ENCODE assay signal across 9 cellular contexts in genomic region chrX:153381684-153382532, GRCh38. TPM values are rescaled to one million over a fixed set of nuclear protein-coding genes. Genes with fewer than 3 reads are reported as not detected.
DNase-seq lines count a peak whose midpoint lies in the region; ATAC-seq and TF ChIP-seq lines count a peak whose summit lies in the region.
"Had no signal": no experiment of that assay in that cellular context is flagged by ENCODE, and none has a peak within 500 bp of the region (broad histone marks: within the 10 kb centered on the region; RNA-seq: fewer than 3 reads in every experiment).

No MANE protein-coding gene starts in this region.

- H3K9me3 ChIP-seq in body of pancreas = no peaks in the 10 kb centered on the region
- H3K9me3 ChIP-seq: tibial nerve had no signal

- intact Hi-C loops in CD14-positive monocyte (cut with micrococcal nuclease) (no loop called here), body of pancreas (cut with DNase I) (no loop called here)

- DNase-seq in CD14-positive monocyte (ENCODE audit: low spot score) (no peak), H7 (peak; percentile 46), NCI-H69 (lab: John Stamatoyannopoulos, UW) (peak; percentile 73), body of pancreas (peak; percentile 63 to 82 (median 70)), lung microvascular endothelial cell (ENCODE audit: low read depth in 2 of 2) (peak; percentile 63 to 68), NCI-H510A treated with DMSO at 0.1 percent for 48 hours (lab: John Stamatoyannopoulos, UW) (no peak)

- no peaks in the 10 kb centered on the region for H3K36me3 Mint-ChIP-seq in CD14-positive monocyte

- H3K4me3 ChIP-seq in H7 (ENCODE audit: insufficient read depth, low read depth, low read length) (no peak overlapping the region), body of pancreas (no peak overlapping the region)
- H3K4me3 ChIP-seq: tibial nerve had no signal

- H3K27ac ChIP-seq in body of pancreas = peak overlapping the region; percentile 23 to 90 (median 74)

- WGBS in body of pancreas, 2 donors = 9 to 27% methylated on average over 3 to 12 of the region's 12 CpGs

- no peaks in the 10 kb centered on the region for H3K36me3 ChIP-seq in H7 (replicated peaks; ENCODE audit: control insufficient read depth, insufficient read depth, low read length)
- H3K36me3 ChIP-seq in body of pancreas (replicated peaks in 1 of 2; ENCODE audit: insufficient read depth in 1 of 2, low read depth in 2 of 2) = no peaks in the 10 kb centered on the region
- H3K36me3 ChIP-seq: tibial nerve had no signal

- H3K27me3 ChIP-seq in H7 (ENCODE audit: control insufficient read depth, insufficient read depth, low read length) (no peaks in the 10 kb centered on the region), body of pancreas (no peaks in the 10 kb centered on the region)
- H3K27me3 ChIP-seq: tibial nerve had no signal

- TF ChIP-seq CTCF in CD14-positive monocyte (IDR thresholded peaks at IDR 0.05) (no peak), body of pancreas (IDR thresholded peaks at IDR 0.05) (peak in 4 of 7 experiments; percentile 23 to 45 (median 34))

- no peaks in the 10 kb centered on the region for H3K9me3 Mint-ChIP-seq in CD14-positive monocyte

- ATAC-seq in body of pancreas = peak; percentile 95
- no peak for ATAC-seq in GM18873 (IDR thresholded peaks at IDR 0.05; ENCODE audit: low FRiP score, unreplicated experiment)
- ATAC-seq in GM18868 (IDR thresholded peaks at IDR 0.05; ENCODE audit: unreplicated experiment) = no peak

- H3K4me3 Mint-ChIP-seq in CD14-positive monocyte = no peak overlapping the region

- H3K4me1 Mint-ChIP-seq in CD14-positive monocyte = peaks cover 8% of the 10 kb centered on the region

- peaks cover 0 to 4% (median 0%) of the 10 kb centered on the region in 3 donors for H3K27me3 Mint-ChIP-seq in CD14-positive monocyte (ENCODE audit: low read depth in 3 of 3)

- H3K4me1 ChIP-seq in body of pancreas = peaks cover 16% of the 10 kb centered on the region

- peak overlapping the region in 6 of 7 donors; percentile 18 to 56 (median 26) for H3K27ac Mint-ChIP-seq in CD14-positive monocyte

- TF ChIP-seq POLR2A in body of pancreas (IDR thresholded peaks at IDR 0.05) = peak in 2 of 3 donors; percentile 20 to 24

RNA-seq across cellular contexts. Expression of gene PNMA6E, which starts 19.2 kb away (rescaled TPM):
- not detected for polyA plus RNA-seq in CD14-positive monocyte
- not detected in 2 replicates for total RNA-seq in H7 (2014; rRNA removed; shearing (Covaris generic))
- total RNA-seq in body of pancreas (not detected), lung microvascular endothelial cell (not detected in 2 replicates)
- total RNA-seq: tibial nerve had no signal

RNA-seq across cellular contexts. Expression of gene ZFP92, which starts 29.4 kb away (rescaled TPM):
- polyA plus RNA-seq in CD14-positive monocyte = under 1 TPM; 0.04 to 0.13 TPM
- total RNA-seq in H7 (2014; rRNA removed; shearing (Covaris generic)) = not detected in 2 replicates
- total RNA-seq in body of pancreas = under 1 TPM; 0.33 to 0.78 TPM
- total RNA-seq in lung microvascular endothelial cell = 0.20 and 0.22 TPM in 2 replicates

RNA-seq across cellular contexts. Expression of gene ZNF275, which starts 48.0 kb away (rescaled TPM):
- polyA plus RNA-seq in CD14-positive monocyte = 1 to 10 TPM; 1.0 to 2.1 TPM
- total RNA-seq in H7 (2014; rRNA removed; shearing (Covaris generic)) = 5.1 and 6.9 TPM in 2 replicates
- 10 to 100 TPM in 1 of 2 donors, 1 to 10 TPM in 1; 8.0 to 12.2 TPM for total RNA-seq in body of pancreas
- total RNA-seq in lung microvascular endothelial cell = 3.1 and 4.4 TPM in 2 replicates

Comparison
In these comparisons a context has a peak if more than half of its experiments do, and no peak if none do; other contexts are left out.
1. DNase-seq: peak in H7 (single experiment), NCI-H69 (single experiment), body of pancreas (4 of 4) and lung microvascular endothelial cell (2 of 2); none in CD14-positive monocyte (single experiment) and NCI-H510A treated with DMSO at 0.1 percent for 48 hours (single experiment).